8 cellular contexts compared by ENCODE assay signal in genomic region chrX:103831803-103832544, GRCh38. TPM values are rescaled to one million over a fixed set of nuclear protein-coding genes. Genes with fewer than 3 reads are reported as not detected.
DNase-seq lines count a peak whose midpoint lies in the region; ATAC-seq and TF ChIP-seq lines count a peak whose summit lies in the region.

Gene RAB9B, minus strand, starts transcription at chrX:103832257. Its CDS starts 6,473 bp downstream, at chrX:103825784.

- POLR2A ChIA-PET in activated CD8-positive, alpha-beta T cell treated with anti-CD3 and anti-CD28 coated beads for 36 hours (lab: Charles Lee): interaction anchor here (1.7 kb wide), 1 partner anchor 10 kb away, joined by 5 read pairs; no protein-coding TSS in a partner anchor

- no peaks in the 10 kb centered on the region for H3K9me3 Mint-ChIP-seq in activated CD8-positive, alpha-beta T cell treated with anti-CD3 and anti-CD28 coated beads for 36 hours
- H3K9me3 Mint-ChIP-seq in memory B cell: no peaks in the 10 kb centered on the region

- intact Hi-C loops in activated CD8-positive, alpha-beta T cell treated with anti-CD3 and anti-CD28 coated beads for 36 hours (cut with micrococcal nuclease): no loop called here

- TF ChIP-seq CTCF in activated CD8-positive, alpha-beta T cell treated with anti-CD3 and anti-CD28 coated beads for 36 hours (IDR thresholded peaks at IDR 0.05): no peak

- ATAC-seq in GM18498 (IDR thresholded peaks at IDR 0.05; ENCODE audit: unreplicated experiment): peak; percentile 92
- peak; percentile 48 for ATAC-seq in HG02763 (IDR thresholded peaks at IDR 0.05; ENCODE audit: unreplicated experiment)
- peak; percentile 99 for ATAC-seq in activated CD8-positive, alpha-beta T cell treated with anti-CD3 and anti-CD28 coated beads for 36 hours
- peak; percentile 92 for ATAC-seq in memory B cell (ENCODE audit: low read depth)

- DNase-seq in NCI-H2029 treated with DMSO at 0.1 percent for 48 hours (lab: John Stamatoyannopoulos, UW): peak; percentile 26
- peak; percentile 74 for DNase-seq in activated CD8-positive, alpha-beta T cell treated with anti-CD3 and anti-CD28 coated beads for 36 hours
- DNase-seq in effector CD8-positive, alpha-beta T cell (lab: John Stamatoyannopoulos, UW): peak; percentile 7
- peak; percentile 46 to 52 for DNase-seq in memory B cell (ENCODE audit: low spot score in 2 of 2)
- DNase-seq in stimulated activated CD8-positive, alpha-beta memory T cell treated with anti-CD3 and anti-CD28 coated beads, Interleukin-15, amount 100 ng/mL, for 4 hours (ENCODE audit: low read depth in 2 of 2): peak; percentile 34 to 46
- DNase-seq in cerebellar nuclear complex (lab: John Stamatoyannopoulos, UW): no peak

- peak within 1 kb of the TSS; percentile 76 for H3K4me3 Mint-ChIP-seq in activated CD8-positive, alpha-beta T cell treated with anti-CD3 and anti-CD28 coated beads for 36 hours
- peak within 1 kb of the TSS; percentile 91 for H3K4me3 Mint-ChIP-seq in memory B cell

- H3K4me1 Mint-ChIP-seq in activated CD8-positive, alpha-beta T cell treated with anti-CD3 and anti-CD28 coated beads for 36 hours (ENCODE audit: low read depth): peaks cover 3% of the 10 kb centered on the region
- H3K4me1 Mint-ChIP-seq in memory B cell: peaks cover 4% of the 10 kb centered on the region

- CTCF ChIA-PET in activated CD8-positive, alpha-beta T cell treated with anti-CD3 and anti-CD28 coated beads for 36 hours (lab: Charles Lee): interaction anchor here (0.7 to 2.4 kb wide), 5 partner anchors 13 to 299 kb away, joined by 3 to 12 read pairs (median 3); no protein-coding TSS in a partner anchor

- H3K27ac Mint-ChIP-seq in activated CD8-positive, alpha-beta T cell treated with anti-CD3 and anti-CD28 coated beads for 36 hours: peak within 1 kb of the TSS; percentile 63
- H3K27ac Mint-ChIP-seq in memory B cell: peak within 1 kb of the TSS; percentile 54

- no peaks in the 10 kb centered on the region for H3K36me3 Mint-ChIP-seq in activated CD8-positive, alpha-beta T cell treated with anti-CD3 and anti-CD28 coated beads for 36 hours (ENCODE audit: low read depth)
- H3K36me3 Mint-ChIP-seq in memory B cell: peaks cover 1% of the 10 kb centered on the region

- H3K27me3 Mint-ChIP-seq in activated CD8-positive, alpha-beta T cell treated with anti-CD3 and anti-CD28 coated beads for 36 hours: peaks cover 8% of the 10 kb centered on the region
- peaks cover 7% of the 10 kb centered on the region for H3K27me3 Mint-ChIP-seq in memory B cell

RNA-seq across cellular contexts. Expression of gene RAB9B, which starts in this region (rescaled TPM):
- under 1 TPM; 0.38 to 0.45 TPM for total RNA-seq in activated CD8-positive, alpha-beta T cell treated with anti-CD3 and anti-CD28 coated beads for 36 hours

Comparison
In these comparisons a context has a peak if more than half of its experiments do, and no peak if none do; other contexts are left out.
1. Peak in DNase-seq and ATAC-seq in activated CD8-positive, alpha-beta T cell treated with anti-CD3 and anti-CD28 coated beads for 36 hours; RNA of the gene not detected or under 1 TPM.
2. ATAC-seq: peak in every context shown above with its lines; median percentile 99 in activated CD8-positive, alpha-beta T cell treated with anti-CD3 and anti-CD28 coated beads for 36 hours; 92 in GM18498; 92 in memory B cell; 48 in HG02763.
3. DNase-seq: peak in NCI-H2029 treated with DMSO at 0.1 percent for 48 hours (single experiment), effector CD8-positive, alpha-beta T cell (single experiment), memory B cell (2 of 2) and stimulated activated CD8-positive, alpha-beta memory T cell treated with anti-CD3 and anti-CD28 coated beads, Interleukin-15, amount 100 ng/mL, for 4 hours (2 of 2); none in cerebellar nuclear complex (0 of 2).